8 cellular contexts compared by ENCODE assay signal in genomic region chr6:43427406-43428111, GRCh38. TPM values are rescaled to one million over a fixed set of nuclear protein-coding genes. Genes with fewer than 3 reads are reported as not detected.
A peak's percentile ranks its signal among the peaks of the same experiment; 100 is the strongest.
DNase-seq lines count a peak whose midpoint lies in the region; ATAC-seq and TF ChIP-seq lines count a peak whose summit lies in the region.

ABCC10 (plus strand) TSS chr6:43427541; CDS start chr6:43427979, 438 bp downstream.

- H3K9ac ChIP-seq in iPS-20b (ENCODE audit: low read depth, low read length), result peak within 1 kb of the TSS; percentile 89

- peaks cover 6 to 8% of the 10 kb centered on the region in 2 donors for H3K4me1 ChIP-seq in breast epithelium
- peaks cover 9% of the 10 kb centered on the region for H3K4me1 ChIP-seq in iPS-20b (ENCODE audit: insufficient read depth, low read length)

- TF ChIP-seq POLR2A in breast epithelium (IDR thresholded peaks at IDR 0.05), result no peak

- ATAC-seq in GM18870 (IDR thresholded peaks at IDR 0.05; ENCODE audit: unreplicated experiment), result peak; percentile 89
- ATAC-seq in HG03135 (IDR thresholded peaks at IDR 0.05; ENCODE audit: unreplicated experiment), result peak; percentile 93

- H3K4me3 ChIP-seq in AG04450 (ENCODE audit: low read depth, low read length), result peak within 1 kb of the TSS; percentile 99
- peak within 1 kb of the TSS; percentile 70 to 96 (median 72) for H3K4me3 ChIP-seq in breast epithelium
- H3K4me3 ChIP-seq in iPS-20b (ENCODE audit: low read length), result peak within 1 kb of the TSS; percentile 94
- peak within 1 kb of the TSS; percentile 55 to 88 (median 68) for H3K4me3 ChIP-seq in skin epidermis

- POLR2A ChIA-PET in AG04450 (lab: Yijun Ruan, JAX), result interaction anchor here (0.6 to 2.3 kb wide), 6 partner anchors 9 to 124 kb away, joined by 3 to 10 read pairs (median 6); partner anchors contain the start of gene ZNF318

- H3K36me3 ChIP-seq in breast epithelium (no peaks in the 10 kb centered on the region), iPS-20b (ENCODE audit: insufficient read depth, low read depth, low read length) (peaks cover 5% of the 10 kb centered on the region; the same call in 1 of the 2 replicates)

- DNase-seq in AG04450 (ENCODE audit: low read depth, low spot score) (peak; percentile 89), NCI-H2196 treated with DMSO at 0.1 percent for 48 hours (lab: John Stamatoyannopoulos, UW; ENCODE audit: unreplicated experiment) (peak; percentile 90), breast epithelium (ENCODE audit: low spot score in 2 of 2) (peak; percentile 92 to 94)

- CTCF ChIA-PET in AG04450 (lab: Charles Lee), result interaction anchor here (0.6 to 0.9 kb wide), 5 partner anchors 10 to 516 kb away, joined by 3 to 5 read pairs (median 3); partner anchors contain the start of gene DNPH1

- H3K27me3 ChIP-seq in AG04450 (ENCODE audit: control insufficient read depth, insufficient read depth, low read length) (no peaks in the 10 kb centered on the region), breast epithelium (no peaks in the 10 kb centered on the region), iPS-20b (ENCODE audit: insufficient read depth, low read length) (no peaks in the 10 kb centered on the region)

- intact Hi-C loops in breast epithelium (cut with DNase I; ENCODE audit: low total_unique reads), result no loop called here

- H3K9me3 ChIP-seq in AG04450 (ENCODE audit: control insufficient read depth, insufficient read depth, low read length), result no peaks in the 10 kb centered on the region; the same call in 1 of the 2 replicates
- no peaks in the 10 kb centered on the region for H3K9me3 ChIP-seq in breast epithelium
- H3K9me3 ChIP-seq in iPS-20b (ENCODE audit: insufficient read depth, low read depth, low read length), result no peaks in the 10 kb centered on the region

- peak; percentile 56 for TF ChIP-seq CTCF in AG04450 (IDR thresholded peaks at IDR 0.05; ENCODE audit: low read depth, low read length)
- TF ChIP-seq CTCF in VCaP (conservative IDR thresholded peaks at IDR 0.05), result peak; percentile 59
- peak in 2 of 3 donors; percentile 31 to 47 for TF ChIP-seq CTCF in breast epithelium (IDR thresholded peaks at IDR 0.05)

- H3K27ac ChIP-seq in AG04450 (ENCODE audit: low read depth, low read length) (peak within 1 kb of the TSS; percentile 90), VCaP (peak within 1 kb of the TSS; percentile 87), breast epithelium (peak within 1 kb of the TSS; percentile 83 to 93), iPS-20b (ENCODE audit: low read length) (peak within 1 kb of the TSS; percentile 85), skin epidermis (peak within 1 kb of the TSS in 20 of 21 experiments; percentile 76 to 95 (median 86))

RNA-seq across cellular contexts. Expression of gene ABCC10, which starts in this region (rescaled TPM):
- 10.6 and 12.0 TPM in 2 replicates for polyA plus RNA-seq in AG04450 (2011; rRNA removed)
- 13.7 and 15.7 TPM in 2 replicates for polyA minus RNA-seq in AG04450 (2011; rRNA and poly(A)+ RNA removed)
- 10 to 100 TPM in 2 of 3 donors, 1 to 10 TPM in 1; 9.0 to 19.9 (median 12.1) TPM for total RNA-seq in breast epithelium

Comparison
In these comparisons a context has a peak if more than half of its experiments do, and no peak if none do; other contexts are left out.
1. Peak in every context shown above with its lines: DNase-seq, ATAC-seq, H3K4me3 ChIP-seq and H3K27ac ChIP-seq.